8 cellular contexts compared by ENCODE assay signal in the genomic region with DNA sequence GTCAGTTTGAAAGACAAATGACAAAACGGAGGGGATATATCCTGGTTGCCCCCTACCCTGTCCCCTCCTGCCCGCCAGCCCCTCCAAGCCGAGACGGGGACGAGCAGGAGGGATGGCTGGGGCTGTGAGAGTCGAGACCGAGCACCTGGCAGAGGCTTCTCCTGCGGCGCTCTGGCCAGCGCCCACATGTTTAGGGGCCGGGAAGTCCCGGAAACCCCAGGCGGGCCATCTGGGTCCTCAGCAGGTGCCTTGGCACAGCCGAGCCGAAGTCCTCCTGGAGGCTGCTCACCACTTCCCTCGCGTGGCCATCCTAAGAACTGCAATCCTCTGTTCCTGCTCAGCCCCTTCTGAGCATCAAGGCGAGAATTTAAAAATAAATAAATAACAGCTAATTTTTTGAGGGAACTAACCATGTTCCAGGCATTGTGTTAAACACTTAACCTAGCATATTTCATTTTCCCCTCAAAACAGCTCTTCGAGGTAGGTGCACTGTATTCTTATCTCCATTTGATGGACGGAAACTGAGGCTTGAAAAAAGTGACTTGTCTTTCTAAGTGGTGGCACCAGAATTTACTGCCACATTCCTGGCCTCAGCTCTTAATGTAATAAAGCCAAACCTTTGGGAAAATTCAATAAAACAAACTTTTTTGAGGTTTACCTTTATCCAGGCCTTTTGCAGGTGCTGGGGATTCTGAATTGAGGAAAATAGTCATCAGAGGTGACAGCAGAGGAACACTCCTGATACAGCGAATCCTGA. TPM values are rescaled to one million over a fixed set of nuclear protein-coding genes. Genes with fewer than 3 reads are reported as not detected.
DNase-seq lines count a peak whose midpoint lies in the region; ATAC-seq and TF ChIP-seq lines count a peak whose summit lies in the region.

No MANE protein-coding gene starts in this region.

- in situ Hi-C loops in G401 (cut with HindIII; ENCODE audit: low sequenced_read_pairs): no loop called here

- H3K4me3 ChIP-seq in right atrium auricular region (no peak overlapping the region), retinal pigment epithelial cell (ENCODE audit: low read length) (peak overlapping the region; percentile 12)

- ATAC-seq in HG02571 (IDR thresholded peaks at IDR 0.05; ENCODE audit: unreplicated experiment) (peak; percentile 64), GM18873 (IDR thresholded peaks at IDR 0.05; ENCODE audit: low FRiP score, unreplicated experiment) (no peak)

- peaks cover 0 to 18% of the 10 kb centered on the region in 2 donors for H3K4me1 ChIP-seq in right atrium auricular region

- H3K27me3 ChIP-seq in right atrium auricular region: no peaks in the 10 kb centered on the region

- TF ChIP-seq CTCF in right atrium auricular region (IDR thresholded peaks at IDR 0.05) (peak; percentile 95 to 97), retinal pigment epithelial cell (conservative IDR thresholded peaks at IDR 0.05; ENCODE audit: low read depth, low read length) (peak; percentile 95)

- no peaks in the 10 kb centered on the region for H3K36me3 ChIP-seq in right atrium auricular region

- H3K9me3 ChIP-seq in right atrium auricular region: no peaks in the 10 kb centered on the region

- H3K27ac ChIP-seq in right atrium auricular region: no peak overlapping the region

- DNase-seq in G401 (ENCODE audit: low spot score) (peak; percentile 94), NCI-H146 treated with DMSO at 0.1 percent for 48 hours (lab: John Stamatoyannopoulos, UW; ENCODE audit: unreplicated experiment) (peak; percentile 14), T-helper 2 cell (peak; percentile 67 to 79 (median 72)), amygdala (lab: John Stamatoyannopoulos, UW) (peak in 48 of 56 donors; percentile 9 to 83 (median 53)), right atrium auricular region (ENCODE audit: low spot score) (peak; percentile 68), retinal pigment epithelial cell (ENCODE audit: low read depth) (no peak)

RNA-seq across cellular contexts. Expression of gene RIMS3, which starts 3.5 kb away (rescaled TPM):
- 8.2 and 8.9 TPM in 2 replicates for total RNA-seq in G401 (2014; rRNA removed; shearing (Covaris generic))
- total RNA-seq in right atrium auricular region: 1 to 10 TPM; 1.4 to 5.5 TPM

RNA-seq across cellular contexts. Expression of gene NFYC, which starts 22.6 kb away (rescaled TPM):
- 39.4 and 76.7 TPM in 2 replicates for total RNA-seq in G401 (2014; rRNA removed; shearing (Covaris generic))
- 10 to 100 TPM; 57.0 to 75.1 TPM for total RNA-seq in right atrium auricular region
